10 cellular contexts compared by ENCODE assay signal in the genomic region with DNA sequence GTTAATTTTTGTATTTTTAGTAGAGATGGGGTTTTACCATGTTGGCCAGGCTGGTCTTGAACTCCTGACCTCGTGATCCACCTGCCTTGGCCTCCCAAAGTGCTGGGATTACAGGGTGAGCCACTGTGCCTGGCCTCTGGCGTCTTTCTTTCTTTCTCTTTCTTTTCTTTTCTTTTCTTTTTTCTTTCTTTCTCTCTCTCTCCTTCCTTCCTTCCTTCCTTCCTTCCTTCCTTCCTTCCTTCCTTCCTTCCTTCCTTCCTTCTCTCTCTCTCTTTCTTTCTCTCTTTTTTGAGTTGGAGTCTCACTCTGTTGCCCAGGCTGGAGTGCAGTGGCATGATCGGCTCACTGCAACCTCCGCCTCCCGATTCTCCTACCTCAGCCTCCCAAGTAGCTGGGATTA. TPM values are rescaled to one million over a fixed set of nuclear protein-coding genes. Genes with fewer than 3 reads are reported as not detected.
"Had no signal": no experiment of that assay in that cellular context is flagged by ENCODE, and none has a peak within 500 bp of the region (broad histone marks: within the 10 kb centered on the region; RNA-seq: fewer than 3 reads in every experiment).

No MANE protein-coding gene starts in this region.

RNA-seq across cellular contexts. Expression of a gene that starts 20.5 kb away (rescaled TPM):
- total RNA-seq: subcutaneous adipose tissue, thoracic aorta, tibial nerve had no signal

RNA-seq across cellular contexts. Expression of a gene that starts 30.1 kb away (rescaled TPM):
- total RNA-seq: stomach, temporal lobe, thoracic aorta, tibial nerve, transverse colon, urinary bladder, uterus, vagina had no signal
- polyA plus RNA-seq: thymus had no signal
